ENCODE assay signal across 2 cellular contexts in genomic region chr1:224131253-224131652, GRCh38.
A peak's percentile ranks its signal among the peaks of the same experiment; 100 is the strongest.
TF ChIP-seq lines count a peak whose summit lies in the region.

No MANE protein-coding gene starts in this region.

TF ChIP-seq in HEK293, 187 proteins besides CTCF, POLR2A, EP300 and RAD21 (continues in another document):
- TF ChIP-seq ZBTB8A (tag by site-specific recombination; IDR thresholded peaks at IDR 0.05) (no peak), ZNF280C (tag by site-specific recombination; IDR thresholded peaks at IDR 0.05) (0 out of 2 replicates have a peak, but pooled peaks have one; percentile 60), EGR2 (tag by site-specific recombination; IDR thresholded peaks at IDR 0.05; ENCODE audit: low read depth) (no peak), ZNF280D (tag by site-specific recombination; IDR thresholded peaks at IDR 0.05) (peak; percentile 91), PRDM2 (tag by site-specific recombination; IDR thresholded peaks at IDR 0.05; ENCODE audit: borderline replicate concordance) (no peak), SCRT2 (tag by site-specific recombination; IDR thresholded peaks at IDR 0.05) (peak; percentile 54; the same call in 1 of the 2 replicates), ZNF626 (tag by site-specific recombination; IDR thresholded peaks at IDR 0.05) (0 out of 2 replicates have a peak, but pooled peaks have one; percentile 12), ZNF580 (tag by site-specific recombination; IDR thresholded peaks at IDR 0.05) (0 out of 2 replicates have a peak, but pooled peaks have one; percentile 51), ZNF549 (tag by site-specific recombination; IDR thresholded peaks at IDR 0.05) (no peak), SETDB1 (IDR thresholded peaks at IDR 0.05; ENCODE audit: insufficient read length, low read length) (peak; percentile 47)

TF ChIP-seq in K562, 482 proteins besides CTCF, POLR2A, EP300 and RAD21:
- TF ChIP-seq RBM25 (IDR thresholded peaks at IDR 0.05; ENCODE audit: low read depth, low read length, severe bottlenecking) (peak; percentile 79), IRF1 (CRISPR knock-in tag; IDR thresholded peaks at IDR 0.05; ENCODE audit: borderline replicate concordance) (no peak)
